In genomic region chr15:31014608-31014925, GRCh38 we compare ENCODE assay signal across 25 cellular contexts. TPM values are rescaled to one million over a fixed set of nuclear protein-coding genes. Genes with fewer than 3 reads are reported as not detected.
DNase-seq lines count a peak whose midpoint lies in the region; ATAC-seq and TF ChIP-seq lines count a peak whose summit lies in the region.
"Had no signal": no experiment of that assay in that cellular context is flagged by ENCODE, and none has a peak within 500 bp of the region (broad histone marks: within the 10 kb centered on the region; RNA-seq: fewer than 3 reads in every experiment).

No MANE protein-coding gene starts in this region.

- H3K27ac Mint-ChIP-seq in natural killer cell, result peak overlapping the region; percentile 55 to 56
- peak overlapping the region in 1 of 2 donors; percentile 72 for H3K27ac Mint-ChIP-seq in natural killer cell treated with Interleukin-12 subunit alpha and Interleukin-12 subunit beta and Interleukin-15 and Interleukin-18, amount 100 ng/mL, for 72 hours
- H3K27ac Mint-ChIP-seq: neural progenitor cell, progenitor cell of endocrine pancreas had no signal

- no peak overlapping the region for H3K4me3 ChIP-seq in OCI-LY7 (ENCODE audit: low read depth, low read length, poor library complexity, severe bottlenecking)
- H3K4me3 ChIP-seq in hepatocyte, result no peak overlapping the region
- H3K4me3 ChIP-seq: A549, neural progenitor cell, PC-9, thoracic aorta had no signal

- H3K79me2 ChIP-seq in OCI-LY7 (ENCODE audit: insufficient read depth, low read depth, low read length) (no peaks in the 10 kb centered on the region), hepatocyte (no peaks in the 10 kb centered on the region)

- H3K4me2 ChIP-seq in OCI-LY7 (ENCODE audit: low read length) (peak overlapping the region; percentile 45), hepatocyte (peak overlapping the region; percentile 17)
- H3K4me2 ChIP-seq: A549, neural progenitor cell, PC-9 had no signal

- H2AFZ ChIP-seq in OCI-LY7 (ENCODE audit: low read length), result peak overlapping the region; percentile 85
- H2AFZ ChIP-seq in hepatocyte, result peak overlapping the region; percentile 33
- H2AFZ ChIP-seq: neural progenitor cell, PC-9 had no signal

- H3K4me3 Mint-ChIP-seq in natural killer cell, result no peak overlapping the region
- no peak overlapping the region for H3K4me3 Mint-ChIP-seq in natural killer cell treated with Interleukin-12 subunit alpha and Interleukin-12 subunit beta and Interleukin-15 and Interleukin-18, amount 100 ng/mL, for 72 hours
- H3K4me3 Mint-ChIP-seq: activated CD8-positive, alpha-beta memory T cell treated with anti-CD3 and anti-CD28 coated beads, Interleukin-2, amount 10 ng/mL, durations not matched to agents 7 days and 5 days; neural progenitor cell had no signal

- TF ChIP-seq CTCF in natural killer cell (IDR thresholded peaks at IDR 0.05) (no peak), OCI-LY7 (conservative IDR thresholded peaks at IDR 0.05; ENCODE audit: low read length) (no peak), hepatocyte (IDR thresholded peaks at IDR 0.05; ENCODE audit: poor library complexity) (no peak)

- intact Hi-C loops in natural killer cell (cut with micrococcal nuclease) (no loop called here), OCI-LY7 (cut with micrococcal nuclease; ENCODE audit: unreplicated experiment) (no loop called here)

- peaks cover 17% of the 10 kb centered on the region for H3K4me1 ChIP-seq in OCI-LY7 (ENCODE audit: insufficient read depth, low read length, poor library complexity, severe bottlenecking)
- H3K4me1 ChIP-seq in hepatocyte (ENCODE audit: insufficient read depth), result peaks cover 12% of the 10 kb centered on the region
- H3K4me1 ChIP-seq: A549, neural progenitor cell had no signal

- peaks cover 9% of the 10 kb centered on the region for H3K36me3 Mint-ChIP-seq in natural killer cell
- H3K36me3 Mint-ChIP-seq in natural killer cell treated with Interleukin-12 subunit alpha and Interleukin-12 subunit beta and Interleukin-15 and Interleukin-18, amount 100 ng/mL, for 72 hours, result peaks cover 18% of the 10 kb centered on the region
- H3K36me3 Mint-ChIP-seq: neural progenitor cell had no signal

- H3K36me3 ChIP-seq in OCI-LY7 (ENCODE audit: insufficient read depth, low read length) (no peaks in the 10 kb centered on the region; the same call in 1 of the 2 replicates), hepatocyte (replicated peaks; ENCODE audit: insufficient read depth, low read depth) (no peaks in the 10 kb centered on the region)
- H3K36me3 ChIP-seq: neural progenitor cell, thoracic aorta had no signal

- ATAC-seq in natural killer cell (no peak), GM21717 (IDR thresholded peaks at IDR 0.05; ENCODE audit: unreplicated experiment) (no peak), HG03565 (IDR thresholded peaks at IDR 0.05; ENCODE audit: unreplicated experiment) (no peak), GM18870 (IDR thresholded peaks at IDR 0.05; ENCODE audit: unreplicated experiment) (no peak)
- ATAC-seq in natural killer cell treated with Interleukin-12 subunit alpha and Interleukin-12 subunit beta and Interleukin-15 and Interleukin-18, amount 100 ng/mL, for 72 hours, result no peak
- ATAC-seq: A549, HCT116, left ventricle myocardium superior had no signal

- H3K27ac ChIP-seq in OCI-LY7 (ENCODE audit: low read depth, low read length, poor library complexity, severe bottlenecking) (no peak overlapping the region), hepatocyte (peak overlapping the region; percentile 64)
- H3K27ac ChIP-seq: A549, C4-2B, epithelial cell of prostate, neural progenitor cell, PC-9, thoracic aorta had no signal

- peaks cover 17 to 18% of the 10 kb centered on the region in 2 donors for H3K4me1 Mint-ChIP-seq in natural killer cell
- H3K4me1 Mint-ChIP-seq in natural killer cell treated with Interleukin-12 subunit alpha and Interleukin-12 subunit beta and Interleukin-15 and Interleukin-18, amount 100 ng/mL, for 72 hours (ENCODE audit: low read depth in 2 of 2), result peaks cover 16 to 18% of the 10 kb centered on the region in 2 donors
- H3K4me1 Mint-ChIP-seq: neural progenitor cell had no signal

- no peaks in the 10 kb centered on the region for H3K9me2 ChIP-seq in OCI-LY7 (ENCODE audit: insufficient read depth, low read length)
- no peaks in the 10 kb centered on the region for H3K9me2 ChIP-seq in hepatocyte (replicated peaks; ENCODE audit: insufficient read depth)

- H3K27me3 ChIP-seq in hepatocyte, result no peaks in the 10 kb centered on the region
- H3K27me3 ChIP-seq: neural progenitor cell had no signal

- no TSS peak for BruUV-seq in OCI-LY7 (replicated peaks; lab: Mats Ljungman, UMichigan)

- CTCF ChIA-PET in OCI-LY7 (lab: Charles Lee; ENCODE audit: unreplicated experiment), result interaction anchor here (0.6 to 1.7 kb wide), 4 partner anchors 12 to 200 kb away, joined by 3 to 5 read pairs (median 4); no protein-coding TSS in a partner anchor

- H3K27me3 Mint-ChIP-seq in natural killer cell (ENCODE audit: low read depth in 2 of 2), result no peaks in the 10 kb centered on the region
- H3K27me3 Mint-ChIP-seq in natural killer cell treated with Interleukin-12 subunit alpha and Interleukin-12 subunit beta and Interleukin-15 and Interleukin-18, amount 100 ng/mL, for 72 hours, result no peaks in the 10 kb centered on the region
- H3K27me3 Mint-ChIP-seq: progenitor cell of endocrine pancreas had no signal

- peaks cover 0 to 6% of the 10 kb centered on the region in 2 donors for H3K9me3 Mint-ChIP-seq in natural killer cell
- peaks cover 8% of the 10 kb centered on the region for H3K9me3 Mint-ChIP-seq in natural killer cell treated with Interleukin-12 subunit alpha and Interleukin-12 subunit beta and Interleukin-15 and Interleukin-18, amount 100 ng/mL, for 72 hours

- H3K9me3 ChIP-seq in OCI-LY7 (ENCODE audit: low read length) (peaks cover 13% of the 10 kb centered on the region; the same call in 1 of the 2 replicates), hepatocyte (ENCODE audit: low read depth) (no peaks in the 10 kb centered on the region)

- POLR2A ChIA-PET in OCI-LY7 (lab: Charles Lee), result interaction anchor here (0.9 to 4.4 kb wide), 9 partner anchors 9 to 66 kb away, joined by 3 to 43 read pairs (median 14); partner anchors contain the start of gene MTMR10

- no peak for DNase-seq in natural killer cell
- no peak for DNase-seq in natural killer cell treated with Interleukin-12 subunit alpha and Interleukin-12 subunit beta and Interleukin-15 and Interleukin-18, amount 100 ng/mL, for 72 hours (ENCODE audit: low spot score)
- DNase-seq in OCI-LY7 (ENCODE audit: low spot score), result no peak
- no peak for DNase-seq in hepatocyte (ENCODE audit: low spot score)
- DNase-seq in DMS153 (lab: John Stamatoyannopoulos, UW), result no peak
- DNase-seq: activated CD4-positive, alpha-beta T cell treated with anti-CD3 and anti-CD28 coated beads for 48 hours; activated CD8-positive, alpha-beta memory T cell treated with anti-CD3 and anti-CD28 coated beads, Interleukin-2, amount 10 ng/mL, durations not matched to agents 7 days and 5 days; foreskin fibroblast; left ventricle myocardium superior; NCI-H1092 treated with DMSO at 0.1 percent for 48 hours; NCI-H2029; NCI-H226; PC-9; SHP77 treated with DMSO at 0.1 percent for 48 hours; stimulated activated CD4-positive, alpha-beta T cell treated with anti-CD3 and anti-CD28 coated beads, Interleukin-1b, Interleukin-23, amount 100 ng/mL, for 48 hours had no signal

- H4K20me1 ChIP-seq in OCI-LY7 (ENCODE audit: insufficient read depth, low read length) (no peaks in the 10 kb centered on the region), hepatocyte (ENCODE audit: insufficient read depth, poor library complexity, severe bottlenecking) (no peaks in the 10 kb centered on the region)

- 58% methylated on average over 2 of the region's 2 CpGs for WGBS in hepatocyte (ENCODE audit: low lambda C conversion rate, missing lambda C conversion rate)

RNA-seq across cellular contexts. Expression of gene MTMR10, which starts 23.1 kb away (rescaled TPM):
- total RNA-seq in natural killer cell (10 to 100 TPM; 46.3 to 64.5 (median 54.2) TPM), OCI-LY7 (2022) (15.4 and 21.8 TPM in 2 replicates), hepatocyte (15.3 and 19.6 TPM in 2 replicates)
- 10 to 100 TPM; 19.1 to 21.5 TPM for total RNA-seq in natural killer cell treated with Interleukin-12 subunit alpha and Interleukin-12 subunit beta and Interleukin-15 and Interleukin-18, amount 100 ng/mL, for 72 hours
- 5.6 and 10.5 TPM in 2 replicates for total RNA-seq in OCI-LY7 (2014; rRNA removed; shearing (Covaris generic))
- polyA plus RNA-seq in hepatocyte, result 7.9 and 10.3 TPM in 2 replicates
